ENCODE assay signal across 1 cellular context in the genomic region with DNA sequence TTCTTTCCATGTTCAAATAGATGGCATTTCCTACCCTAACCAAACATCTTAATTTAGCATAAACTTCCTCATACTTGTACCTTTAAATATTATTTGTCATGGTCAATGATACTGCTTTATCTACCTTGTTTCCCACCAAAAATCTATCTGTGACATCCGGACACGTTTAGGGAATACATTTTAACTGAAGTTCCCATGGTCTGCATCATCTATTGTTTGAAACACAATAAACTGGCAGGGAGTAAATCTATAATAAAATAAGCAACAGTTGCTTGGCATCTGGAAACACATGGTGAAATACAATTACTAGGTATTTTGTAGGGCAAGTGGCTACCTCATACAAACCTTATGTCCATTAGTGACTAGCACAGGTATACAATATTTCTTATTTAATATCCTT.
TF ChIP-seq lines count a peak whose summit lies in the region.

No MANE protein-coding gene starts in this region.

TF ChIP-seq in endothelial cell of umbilical vein, 7 proteins besides CTCF, POLR2A, EP300 and RAD21 (continued from another document):
- TF ChIP-seq EZH2 (IDR thresholded peaks at IDR 0.05; ENCODE audit: borderline replicate concordance, low read depth, low read length, severe bottlenecking) (no peak), POLR2AphosphoS5 (IDR thresholded peaks at IDR 0.05; ENCODE audit: insufficient read depth, low read depth, low read length) (no peak)
TF ChIP-seq in endothelial cell of umbilical vein: peak in this region for 0.
